In genomic region chr13:47426126-47426849, GRCh38 we compare ENCODE assay signal across 12 cellular contexts.
A peak's percentile ranks its signal among the peaks of the same experiment; 100 is the strongest.
DNase-seq lines count a peak whose midpoint lies in the region; ATAC-seq and TF ChIP-seq lines count a peak whose summit lies in the region.
"Had no signal": no experiment of that assay in that cellular context is flagged by ENCODE, and none has a peak within 500 bp of the region (broad histone marks: within the 10 kb centered on the region; RNA-seq: fewer than 3 reads in every experiment).

No MANE protein-coding gene starts in this region.

- peak; percentile 58 for DNase-seq in GM04503 (ENCODE audit: low read depth)
- DNase-seq in amniotic epithelial cell (ENCODE audit: low read depth): peak; percentile 43
- peak; percentile 55 for DNase-seq in Right ventricle myocardium superior
- DNase-seq in sigmoid colon: peak; percentile 70
- no peak for DNase-seq in activated CD8-positive, alpha-beta memory T cell treated with anti-CD3 and anti-CD28 coated beads, Interleukin-2, amount 50 U/mL, for 48 hours
- no peak for DNase-seq in NCI-H1417 (lab: John Stamatoyannopoulos, UW)
- DNase-seq: activated CD4-positive, alpha-beta T cell treated with anti-CD3 and anti-CD28 coated beads, Interleukin-2, amount 50 U/mL, for 4 hours; activated naive CD4-positive, alpha-beta T cell treated with anti-CD3 and anti-CD28 coated beads for 36 hours; NCI-H1436; SW 1271 had no signal

- no peaks in the 10 kb centered on the region for H3K27me3 ChIP-seq in sigmoid colon

- no peak for TF ChIP-seq CTCF in sigmoid colon (IDR thresholded peaks at IDR 0.05)

- WGBS in sigmoid colon, 2 donors: 78 to 85% methylated on average over 3 of the region's 3 CpGs

- intact Hi-C loops in Right ventricle myocardium superior (cut with DNase I): loop anchor here (10.0 kb wide), 1 partner anchor 349 kb away; no protein-coding TSS in a partner anchor
- intact Hi-C loops in sigmoid colon (cut with DNase I): no loop called here

- no peak for TF ChIP-seq POLR2A in sigmoid colon (IDR thresholded peaks at IDR 0.05)

- H3K9me3 ChIP-seq in sigmoid colon: no peaks in the 10 kb centered on the region

- no peak for TF ChIP-seq EP300 in sigmoid colon (IDR thresholded peaks at IDR 0.05)

- no peaks in the 10 kb centered on the region for H3K4me1 ChIP-seq in sigmoid colon

- H3K36me3 ChIP-seq in sigmoid colon: no peaks in the 10 kb centered on the region

- no peak overlapping the region for H3K27ac ChIP-seq in sigmoid colon

- no peak overlapping the region for H3K4me3 ChIP-seq in sigmoid colon

- ATAC-seq in Right ventricle myocardium superior (ENCODE audit: poor library complexity) (peak; percentile 95), HG02870 (IDR thresholded peaks at IDR 0.05; ENCODE audit: unreplicated experiment) (no peak), GM21367 (IDR thresholded peaks at IDR 0.05; ENCODE audit: unreplicated experiment) (no peak)

Comparison
In these comparisons a context has a peak if more than half of its experiments do, and no peak if none do; other contexts are left out.
1. DNase-seq: peak in GM04503 (single experiment), amniotic epithelial cell (single experiment), Right ventricle myocardium superior (single experiment) and sigmoid colon (single experiment); none in activated CD8-positive, alpha-beta memory T cell treated with anti-CD3 and anti-CD28 coated beads, Interleukin-2, amount 50 U/mL, for 48 hours (single experiment) and NCI-H1417 (0 of 3).